Comparison of ENCODE assay signal across 8 cellular contexts in the genomic region with DNA sequence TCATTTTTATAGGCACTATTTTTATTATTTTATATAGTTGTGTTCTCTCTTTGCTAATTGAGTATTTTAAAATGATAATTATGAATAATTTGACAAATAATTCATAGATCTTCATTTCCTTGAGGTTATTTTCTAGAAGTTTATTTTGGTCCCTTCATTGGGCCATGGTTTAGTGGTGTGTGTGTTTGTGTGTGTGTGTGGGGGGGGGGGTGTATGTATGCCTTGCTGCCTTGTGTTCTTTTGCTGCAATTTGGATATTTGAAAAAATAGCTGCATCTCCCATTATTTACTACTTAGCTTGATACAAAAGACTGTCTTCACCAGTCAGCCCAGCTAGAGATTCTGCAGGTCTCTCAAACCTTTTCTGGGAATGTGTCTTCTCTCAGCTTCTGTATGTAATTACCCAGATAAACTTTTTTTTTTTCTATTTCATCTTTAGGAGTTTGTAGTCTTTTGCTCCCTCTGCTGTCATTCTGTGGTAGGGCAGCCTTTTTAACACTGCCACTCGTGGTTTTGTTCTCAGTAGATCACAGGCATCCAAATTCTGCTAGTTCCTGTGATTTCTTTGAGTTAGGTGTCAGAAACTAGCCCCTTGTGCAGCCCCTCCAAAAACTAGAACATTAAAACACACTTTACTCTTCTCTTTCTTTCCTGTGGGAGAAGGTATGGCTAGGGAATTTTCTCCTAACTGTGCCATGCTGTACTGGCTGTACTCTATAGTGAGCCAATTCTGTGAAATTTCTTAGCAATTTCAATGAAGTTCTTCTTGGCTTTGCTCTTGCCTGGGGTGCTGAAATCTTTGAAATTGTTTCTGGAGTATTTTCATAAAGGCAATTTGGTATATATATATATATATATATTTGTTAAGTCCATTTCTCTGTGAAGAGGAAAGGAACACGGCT. TPM values are rescaled to one million over a fixed set of nuclear protein-coding genes. Genes with fewer than 3 reads are reported as not detected.
DNase-seq lines count a peak whose midpoint lies in the region; ATAC-seq and TF ChIP-seq lines count a peak whose summit lies in the region.
"Not testable (repeated sequence)": the region's sequence is repeated elsewhere in the genome, so short reads cannot be mapped to it uniquely, and the experiment has no call there.

No MANE protein-coding gene starts in this region.

- not testable (repeated sequence) for H3K27ac Mint-ChIP-seq in HFFc6

- TF ChIP-seq CTCF in AG09319 (IDR thresholded peaks at IDR 0.05; ENCODE audit: low read depth, low read length) (peak; percentile 55), HFFc6 (IDR thresholded peaks at IDR 0.05) (peak; percentile 74), OCI-LY3 (IDR thresholded peaks at IDR 0.05; ENCODE audit: low read depth, low read length) (peak; percentile 49), neural cell (IDR thresholded peaks at IDR 0.05; ENCODE audit: poor library complexity, severe bottlenecking) (peak; percentile 71)

- H3K4me2 ChIP-seq in Karpas-422 (ENCODE audit: low read depth, low read length, poor library complexity, severe bottlenecking); OCI-LY3 (ENCODE audit: low read length); neural cell (ENCODE audit: low read length): not testable (repeated sequence)

- H3K9me2 ChIP-seq in Karpas-422 (replicated peaks; ENCODE audit: insufficient read depth, low read length); neural cell (ENCODE audit: insufficient read depth, low read length): not testable (repeated sequence)

- not testable (repeated sequence) for H3K79me2 ChIP-seq in Karpas-422 (ENCODE audit: low read length); OCI-LY3 (ENCODE audit: low read length); neural cell (replicated peaks; ENCODE audit: insufficient read depth, low read length)

- H3K36me3 Mint-ChIP-seq in HFFc6 (ENCODE audit: low read depth): not testable (repeated sequence)

- H3K4me3 ChIP-seq in Karpas-422 (ENCODE audit: low read length); OCI-LY3 (ENCODE audit: low read length); neural cell (ENCODE audit: low read length): not testable (repeated sequence)

- peak; percentile 66 for TF ChIP-seq RAD21 in neural cell (conservative IDR thresholded peaks at IDR 0.05)

- H3K9ac ChIP-seq in Karpas-422 (ENCODE audit: low read length); OCI-LY3 (ENCODE audit: low read length); neural cell (ENCODE audit: low read length): not testable (repeated sequence)

- not testable (repeated sequence) for H2AFZ ChIP-seq in Karpas-422 (ENCODE audit: low read length); OCI-LY3 (ENCODE audit: low read depth, low read length); neural cell (ENCODE audit: low read depth, low read length)

- H4K20me1 ChIP-seq in Karpas-422 (ENCODE audit: insufficient read depth, low read depth, low read length); OCI-LY3 (ENCODE audit: insufficient read depth, low read length); neural cell (ENCODE audit: insufficient read depth): not testable (repeated sequence)

- H3K36me3 ChIP-seq in Karpas-422 (ENCODE audit: insufficient read depth, low read length); OCI-LY3 (replicated peaks; ENCODE audit: low read depth, low read length); neural cell (ENCODE audit: insufficient read depth, low read length): not testable (repeated sequence)

- not testable (repeated sequence) for DNase-seq in AG09319 (ENCODE audit: extremely low read depth, low read depth)
- DNase-seq in HFFc6 (peak; percentile 30), Karpas-422 (peak; percentile 72), fibroblast of the conjunctiva (ENCODE audit: low read depth) (peak; percentile 13)
- DNase-seq in activated T-cell treated with anti-CD3 and anti-CD28 coated beads, Interleukin-2, amount 50 U/mL, for 48 hours: peak; percentile 25 to 28

- not testable (repeated sequence) for H3K27me3 Mint-ChIP-seq in HFFc6 (ENCODE audit: insufficient read depth)

- H3K4me3 Mint-ChIP-seq in HFFc6: not testable (repeated sequence)

- ATAC-seq in GM18508 (IDR thresholded peaks at IDR 0.05; ENCODE audit: insufficient read depth, unreplicated experiment): peak; percentile 70

- not testable (repeated sequence) for H3K9me3 ChIP-seq in Karpas-422 (ENCODE audit: low read length); OCI-LY3 (ENCODE audit: insufficient read depth, low read length); neural cell (ENCODE audit: low read length)

- H3K4me1 Mint-ChIP-seq in HFFc6 (ENCODE audit: low read depth): not testable (repeated sequence)

- not testable (repeated sequence) for H3K4me1 ChIP-seq in Karpas-422 (ENCODE audit: low read length); OCI-LY3 (ENCODE audit: low read length)

- not testable (repeated sequence) for H3K27me3 ChIP-seq in Karpas-422 (ENCODE audit: low read length); OCI-LY3 (ENCODE audit: low read depth, low read length); neural cell (ENCODE audit: insufficient read depth, low read depth, low read length)

- not testable (repeated sequence) for TF ChIP-seq EP300 in neural cell (conservative IDR thresholded peaks at IDR 0.05; ENCODE audit: poor library complexity, severe bottlenecking)

- H3F3A ChIP-seq in neural cell (ENCODE audit: insufficient read depth, low read length, poor library complexity, severe bottlenecking): not testable (repeated sequence)

- H3K9me3 Mint-ChIP-seq in HFFc6: not testable (repeated sequence)

- H3K27ac ChIP-seq in Karpas-422 (ENCODE audit: low read length); OCI-LY3 (ENCODE audit: low read length); neural cell (ENCODE audit: low read length): not testable (repeated sequence)

TF ChIP-seq in neural cell, 6 proteins besides CTCF, POLR2A, EP300 and RAD21:
- TF ChIP-seq SMC3 (conservative IDR thresholded peaks at IDR 0.05; ENCODE audit: poor library complexity): peak; percentile 80
TF ChIP-seq in neural cell: peak in this region for 1; not testable (repeated sequence) for 5.

RNA-seq across cellular contexts. Expression of gene UGT2B11, which starts 44.1 kb away (rescaled TPM):
- not detected for total RNA-seq in HFFc6 (2021; fragmentation: NEBNext Ultra II Directional; extraction: Animal tissue kit (Norgen Biotek cat#: 25700))
- total RNA-seq in Karpas-422 (2014; rRNA removed; shearing (Covaris generic); ENCODE audit: low replicate concordance): not detected in 2 replicates
- polyA plus RNA-seq in neural cell: 0.10 and 0.22 TPM in 2 replicates
- polyA minus RNA-seq in neural cell: not detected in 2 replicates
